Comparison of ENCODE assay signal across 1 cellular context in genomic region chr3:38049358-38050126, GRCh38.
TF ChIP-seq lines count a peak whose summit lies in the region.

No MANE protein-coding gene starts in this region.

TF ChIP-seq in GM23338, 12 proteins besides CTCF, POLR2A, EP300 and RAD21 (continued from another document):
- TF ChIP-seq ZNF462 (CRISPR knock-in tag; IDR thresholded peaks at IDR 0.05) (no peak), STAT1 (IDR thresholded peaks at IDR 0.05; ENCODE audit: unreplicated experiment) (no peak), EZH2phosphoT487 (IDR thresholded peaks at IDR 0.05; ENCODE audit: unreplicated experiment) (no peak)
- TF ChIP-seq, protein P1, sequence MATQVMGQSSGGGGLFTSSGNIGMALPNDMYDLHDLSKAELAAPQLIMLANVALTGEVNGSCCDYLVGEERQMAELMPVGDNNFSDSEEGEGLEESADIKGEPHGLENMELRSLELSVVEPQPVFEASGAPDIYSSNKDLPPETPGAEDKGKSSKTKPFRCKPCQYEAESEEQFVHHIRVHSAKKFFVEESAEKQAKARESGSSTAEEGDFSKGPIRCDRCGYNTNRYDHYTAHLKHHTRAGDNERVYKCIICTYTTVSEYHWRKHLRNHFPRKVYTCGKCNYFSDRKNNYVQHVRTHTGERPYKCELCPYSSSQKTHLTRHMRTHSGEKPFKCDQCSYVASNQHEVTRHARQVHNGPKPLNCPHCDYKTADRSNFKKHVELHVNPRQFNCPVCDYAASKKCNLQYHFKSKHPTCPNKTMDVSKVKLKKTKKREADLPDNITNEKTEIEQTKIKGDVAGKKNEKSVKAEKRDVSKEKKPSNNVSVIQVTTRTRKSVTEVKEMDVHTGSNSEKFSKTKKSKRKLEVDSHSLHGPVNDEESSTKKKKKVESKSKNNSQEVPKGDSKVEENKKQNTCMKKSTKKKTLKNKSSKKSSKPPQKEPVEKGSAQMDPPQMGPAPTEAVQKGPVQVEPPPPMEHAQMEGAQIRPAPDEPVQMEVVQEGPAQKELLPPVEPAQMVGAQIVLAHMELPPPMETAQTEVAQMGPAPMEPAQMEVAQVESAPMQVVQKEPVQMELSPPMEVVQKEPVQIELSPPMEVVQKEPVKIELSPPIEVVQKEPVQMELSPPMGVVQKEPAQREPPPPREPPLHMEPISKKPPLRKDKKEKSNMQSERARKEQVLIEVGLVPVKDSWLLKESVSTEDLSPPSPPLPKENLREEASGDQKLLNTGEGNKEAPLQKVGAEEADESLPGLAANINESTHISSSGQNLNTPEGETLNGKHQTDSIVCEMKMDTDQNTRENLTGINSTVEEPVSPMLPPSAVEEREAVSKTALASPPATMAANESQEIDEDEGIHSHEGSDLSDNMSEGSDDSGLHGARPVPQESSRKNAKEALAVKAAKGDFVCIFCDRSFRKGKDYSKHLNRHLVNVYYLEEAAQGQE (IDR thresholded peaks at IDR 0.05; ENCODE audit: unreplicated experiment), result no peak
TF ChIP-seq in GM23338: peak in this region for 0.
